Comparison of ENCODE assay signal across 9 cellular contexts in the genomic region with DNA sequence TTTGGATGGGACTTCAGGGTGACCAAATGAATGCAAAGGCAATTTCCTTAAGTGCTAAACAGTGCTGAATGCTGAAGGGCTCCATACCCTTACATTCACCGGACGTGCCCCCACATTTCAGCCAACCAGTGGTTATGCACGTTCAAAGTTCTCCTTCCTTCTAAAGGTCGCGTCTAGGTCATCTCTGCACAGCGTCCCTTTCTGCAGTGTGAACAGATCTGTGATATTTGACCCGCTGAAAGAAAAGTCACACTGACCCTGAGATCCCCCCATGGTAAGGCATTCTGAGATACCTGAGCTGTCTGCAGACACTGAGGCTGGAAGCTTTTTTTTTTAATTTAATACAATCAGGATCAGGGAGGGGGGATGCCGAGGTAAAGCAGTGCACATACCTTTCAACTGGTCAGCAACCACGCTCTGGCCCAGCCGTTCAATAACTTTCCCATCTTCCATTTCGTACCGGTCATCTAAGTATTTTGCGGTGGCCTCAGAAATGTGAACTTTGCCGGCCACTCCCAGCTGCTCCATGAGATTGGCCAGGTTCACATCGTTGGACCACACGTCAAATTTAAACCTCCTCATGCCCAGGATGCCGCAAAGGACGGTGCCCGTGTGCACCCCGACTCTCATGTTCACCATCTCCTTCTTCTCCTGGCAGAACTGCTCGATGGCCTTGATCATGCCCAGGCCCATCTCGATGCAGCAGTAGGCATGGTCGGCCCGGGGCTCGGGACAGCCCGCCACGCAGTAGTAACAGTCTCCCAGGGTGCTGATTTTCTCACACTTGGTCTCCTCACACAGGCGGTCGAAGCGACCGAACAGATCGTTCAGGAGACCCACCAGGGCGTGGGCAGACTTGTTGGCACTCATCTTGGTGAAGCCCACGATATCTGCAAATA. TPM values are rescaled to one million over a fixed set of nuclear protein-coding genes. Genes with fewer than 3 reads are reported as not detected.
DNase-seq lines count a peak whose midpoint lies in the region; ATAC-seq lines count a peak whose summit lies in the region.
"Had no signal": no experiment of that assay in that cellular context is flagged by ENCODE, and none has a peak within 500 bp of the region (broad histone marks: within the 10 kb centered on the region; RNA-seq: fewer than 3 reads in every experiment).

No MANE protein-coding gene starts in this region.

- H3K27me3 ChIP-seq in stomach smooth muscle (ENCODE audit: control insufficient read depth in 1 of 2, insufficient read depth in 2 of 2, low read length in 2 of 2) = no peaks in the 10 kb centered on the region

- no peak for ATAC-seq in activated CD4-positive, alpha-beta T cell treated with anti-CD3 and anti-CD28 coated beads for 36 hours
- no peak for ATAC-seq in activated T-helper 17 cell treated with anti-CD3 and anti-CD28 coated beads, Interleukin-2, amount 50 U/mL, for 72 hours (replicated peaks)
- no peak for ATAC-seq in GM21390 (IDR thresholded peaks at IDR 0.05; ENCODE audit: unreplicated experiment)

- CTCF ChIA-PET in activated CD4-positive, alpha-beta T cell treated with anti-CD3 and anti-CD28 coated beads for 36 hours (lab: Charles Lee) = interaction anchor here (0.5 to 0.9 kb wide), 2 partner anchors 67 to 140 kb away, joined by 3 read pairs; no protein-coding TSS in a partner anchor

- peaks cover 5% of the 10 kb centered on the region for H3K27me3 Mint-ChIP-seq in activated CD4-positive, alpha-beta T cell treated with anti-CD3 and anti-CD28 coated beads for 36 hours
- no peaks in the 10 kb centered on the region for H3K27me3 Mint-ChIP-seq in activated T-helper 17 cell treated with anti-CD3 and anti-CD28 coated beads, Interleukin-2, amount 50 U/mL, for 72 hours
- peaks cover 0 to 11% (median 9%) of the 10 kb centered on the region in 3 donors for H3K27me3 Mint-ChIP-seq in immature natural killer cell (ENCODE audit: low read depth in 3 of 3)

- no peak overlapping the region for H3K27ac ChIP-seq in stomach smooth muscle (ENCODE audit: low read length)

- peaks cover 5% of the 10 kb centered on the region for H3K36me3 Mint-ChIP-seq in activated CD4-positive, alpha-beta T cell treated with anti-CD3 and anti-CD28 coated beads for 36 hours (ENCODE audit: low read depth)
- H3K36me3 Mint-ChIP-seq in activated T-helper 17 cell treated with anti-CD3 and anti-CD28 coated beads, Interleukin-2, amount 50 U/mL, for 72 hours (ENCODE audit: low read depth) = peaks cover 17% of the 10 kb centered on the region
- H3K36me3 Mint-ChIP-seq in immature natural killer cell = peaks cover 0 to 29% (median 8%) of the 10 kb centered on the region in 3 donors

- H3K9ac ChIP-seq in stomach smooth muscle (ENCODE audit: low read length in 2 of 2) = peak overlapping the region in 1 of 2 donors; percentile 47

- peaks cover 40% of the 10 kb centered on the region for H3K4me1 Mint-ChIP-seq in activated CD4-positive, alpha-beta T cell treated with anti-CD3 and anti-CD28 coated beads for 36 hours
- peaks cover 53% of the 10 kb centered on the region for H3K4me1 Mint-ChIP-seq in activated T-helper 17 cell treated with anti-CD3 and anti-CD28 coated beads, Interleukin-2, amount 50 U/mL, for 72 hours
- peaks cover 61 to 68% of the 10 kb centered on the region in 2 donors for H3K4me1 Mint-ChIP-seq in immature natural killer cell

- H3K9me3 ChIP-seq in stomach smooth muscle (ENCODE audit: control insufficient read depth in 2 of 2, low read length in 2 of 2) = no peaks in the 10 kb centered on the region

- H3K9me3 Mint-ChIP-seq in activated CD4-positive, alpha-beta T cell treated with anti-CD3 and anti-CD28 coated beads for 36 hours (ENCODE audit: low read depth) = no peaks in the 10 kb centered on the region
- H3K9me3 Mint-ChIP-seq in activated T-helper 17 cell treated with anti-CD3 and anti-CD28 coated beads, Interleukin-2, amount 50 U/mL, for 72 hours = no peaks in the 10 kb centered on the region
- peaks cover 0 to 2% (median 0%) of the 10 kb centered on the region in 6 donors for H3K9me3 Mint-ChIP-seq in immature natural killer cell

- peaks cover 47% of the 10 kb centered on the region for H3K4me1 ChIP-seq in stomach smooth muscle (ENCODE audit: control insufficient read depth, insufficient read depth, low read length)

- intact Hi-C loops in activated CD4-positive, alpha-beta T cell treated with anti-CD3 and anti-CD28 coated beads for 36 hours (cut with DNase I, micrococcal nuclease) = loop anchor here in 1 of 2 experiments (10.0 kb wide), 2 partner anchors 49 to 129 kb away; no protein-coding TSS in a partner anchor

- POLR2A ChIA-PET in activated CD4-positive, alpha-beta T cell treated with anti-CD3 and anti-CD28 coated beads for 36 hours (lab: Charles Lee) = interaction anchor here (0.6 kb wide), 1 partner anchor 17 kb away, joined by 5 read pairs; no protein-coding TSS in a partner anchor

- peak overlapping the region; percentile 58 to 79 for H3K4me3 ChIP-seq in stomach smooth muscle (ENCODE audit: low read length in 2 of 2)

- no peak overlapping the region for H3K27ac Mint-ChIP-seq in activated CD4-positive, alpha-beta T cell treated with anti-CD3 and anti-CD28 coated beads for 36 hours
- no peak overlapping the region for H3K27ac Mint-ChIP-seq in activated T-helper 17 cell treated with anti-CD3 and anti-CD28 coated beads, Interleukin-2, amount 50 U/mL, for 72 hours
- H3K27ac Mint-ChIP-seq in immature natural killer cell = peak overlapping the region in 3 of 6 donors; percentile 33 to 78 (median 70)

- DNase-seq in activated CD4-positive, alpha-beta T cell treated with anti-CD3 and anti-CD28 coated beads for 36 hours = no peak
- DNase-seq in activated CD4-positive, alpha-beta T cell treated with anti-CD3 and anti-CD28 coated beads, Interleukin-2, amount 50 U/mL, for 4 hours = no peak
- DNase-seq in immature natural killer cell (no peak), D341Med (ENCODE audit: low spot score) (no peak), amygdala (lab: John Stamatoyannopoulos, UW) (no peak)
- DNase-seq: COR-L47 had no signal

- peak overlapping the region; percentile 36 for H3K4me3 Mint-ChIP-seq in activated CD4-positive, alpha-beta T cell treated with anti-CD3 and anti-CD28 coated beads for 36 hours
- peak overlapping the region; percentile 71 for H3K4me3 Mint-ChIP-seq in activated T-helper 17 cell treated with anti-CD3 and anti-CD28 coated beads, Interleukin-2, amount 50 U/mL, for 72 hours
- H3K4me3 Mint-ChIP-seq in immature natural killer cell = peak overlapping the region; percentile 75 to 91 (median 82)

- peaks cover 0 to 5% of the 10 kb centered on the region in 2 donors for H3K36me3 ChIP-seq in stomach smooth muscle (ENCODE audit: control insufficient read depth in 2 of 2, insufficient read depth in 2 of 2, low read length in 2 of 2)

RNA-seq across cellular contexts. Expression of gene ADCY9, which starts 2.6 kb away (rescaled TPM):
- total RNA-seq in activated CD4-positive, alpha-beta T cell treated with anti-CD3 and anti-CD28 coated beads for 36 hours = 1 to 10 TPM; 5.3 to 6.2 TPM
- 1 to 10 TPM; 4.1 to 9.4 TPM for total RNA-seq in activated T-helper 17 cell treated with anti-CD3 and anti-CD28 coated beads, Interleukin-2, amount 50 U/mL, for 72 hours
- 1 to 10 TPM; 1.1 to 1.5 (median 1.4) TPM for polyA plus RNA-seq in immature natural killer cell
